In the genomic region with DNA sequence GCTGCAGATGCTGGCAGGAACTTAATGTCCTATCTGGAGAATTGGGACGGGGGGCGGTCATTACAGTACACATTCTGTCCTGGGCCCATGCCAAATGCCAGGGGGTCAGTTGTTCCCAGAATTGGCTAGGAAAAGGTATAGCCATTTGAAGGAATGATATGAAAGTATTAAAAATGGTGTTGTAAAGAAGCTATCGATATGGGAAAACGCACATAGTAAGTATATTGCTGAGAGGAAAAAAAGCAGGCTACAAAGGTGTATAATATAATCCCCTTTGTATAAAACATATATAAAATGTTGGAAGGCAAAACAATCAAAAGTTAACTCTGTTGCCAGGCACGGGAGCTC, we compare ENCODE assay signal across 7 cellular contexts. TPM values are rescaled to one million over a fixed set of nuclear protein-coding genes. Genes with fewer than 3 reads are reported as not detected.
DNase-seq lines count a peak whose midpoint lies in the region; ATAC-seq and TF ChIP-seq lines count a peak whose summit lies in the region.

No MANE protein-coding gene starts in this region.

- ATAC-seq in activated B cell treated with CpG ODN at 0.5 μM for 24 hours (ENCODE audit: low read depth) = no peak
- no peak for ATAC-seq in stimulated activated effector memory CD8-positive, alpha-beta T cell treated with anti-CD3 and anti-CD28 coated beads, Interleukin-12 subunit alpha, Interleukin-12 subunit beta, amount 100 ng/mL, for 72 hours
- ATAC-seq in GM21529 (IDR thresholded peaks at IDR 0.05; ENCODE audit: unreplicated experiment) = no peak
- no peak for ATAC-seq in GM21381 (IDR thresholded peaks at IDR 0.05; ENCODE audit: unreplicated experiment)

- peaks cover 7% of the 10 kb centered on the region for H3K4me1 ChIP-seq in iPS-15b (ENCODE audit: control insufficient read depth, insufficient read depth, low read length)

- peaks cover 47% of the 10 kb centered on the region for H3K4me1 Mint-ChIP-seq in activated B cell treated with CpG ODN at 0.5 μM for 24 hours
- H3K4me1 Mint-ChIP-seq in stimulated activated effector memory CD8-positive, alpha-beta T cell treated with anti-CD3 and anti-CD28 coated beads, Interleukin-12 subunit alpha, Interleukin-12 subunit beta, amount 100 ng/mL, for 72 hours = peaks cover 45% of the 10 kb centered on the region

- H3K36me3 Mint-ChIP-seq in activated B cell treated with CpG ODN at 0.5 μM for 24 hours (ENCODE audit: low read depth) = peaks cover 13% of the 10 kb centered on the region
- peaks cover 31% of the 10 kb centered on the region for H3K36me3 Mint-ChIP-seq in stimulated activated effector memory CD8-positive, alpha-beta T cell treated with anti-CD3 and anti-CD28 coated beads, Interleukin-12 subunit alpha, Interleukin-12 subunit beta, amount 100 ng/mL, for 72 hours

- H3K27ac Mint-ChIP-seq in activated B cell treated with CpG ODN at 0.5 μM for 24 hours = no peak overlapping the region
- H3K27ac Mint-ChIP-seq in stimulated activated effector memory CD8-positive, alpha-beta T cell treated with anti-CD3 and anti-CD28 coated beads, Interleukin-12 subunit alpha, Interleukin-12 subunit beta, amount 100 ng/mL, for 72 hours = peak overlapping the region; percentile 100

- H3K27me3 Mint-ChIP-seq in activated B cell treated with CpG ODN at 0.5 μM for 24 hours = no peaks in the 10 kb centered on the region

- peak overlapping the region; percentile 71 for H3K4me3 ChIP-seq in HFF-Myc (replicated peaks; ENCODE audit: low read depth, low read length)
- H3K4me3 ChIP-seq in iPS-15b (ENCODE audit: low read depth, low read length) = peak overlapping the region; percentile 92

- H3K4me3 Mint-ChIP-seq in activated B cell treated with CpG ODN at 0.5 μM for 24 hours = peak overlapping the region; percentile 83
- H3K4me3 Mint-ChIP-seq in stimulated activated effector memory CD8-positive, alpha-beta T cell treated with anti-CD3 and anti-CD28 coated beads, Interleukin-12 subunit alpha, Interleukin-12 subunit beta, amount 100 ng/mL, for 72 hours = peak overlapping the region; percentile 89

- peaks cover 21% of the 10 kb centered on the region for H3K36me3 ChIP-seq in iPS-15b (ENCODE audit: control insufficient read depth, insufficient read depth, low read length)

- H3K9me3 Mint-ChIP-seq in activated B cell treated with CpG ODN at 0.5 μM for 24 hours = no peaks in the 10 kb centered on the region
- H3K9me3 Mint-ChIP-seq in stimulated activated effector memory CD8-positive, alpha-beta T cell treated with anti-CD3 and anti-CD28 coated beads, Interleukin-12 subunit alpha, Interleukin-12 subunit beta, amount 100 ng/mL, for 72 hours = no peaks in the 10 kb centered on the region

- no peaks in the 10 kb centered on the region for H3K9me3 ChIP-seq in iPS-15b (ENCODE audit: control insufficient read depth, insufficient read depth, low read length)

- POLR2A ChIA-PET in activated B cell treated with CpG ODN at 0.5 μM for 24 hours (lab: Charles Lee) = interaction anchor here (1.1 to 4.2 kb wide), 8 partner anchors 9 to 66 kb away, joined by 4 to 16 read pairs (median 8); a partner anchor contains a TSS

- H3K27me3 ChIP-seq in iPS-15b (ENCODE audit: control insufficient read depth, insufficient read depth, low read length) = no peaks in the 10 kb centered on the region

- intact Hi-C loops in activated B cell treated with CpG ODN at 0.5 μM for 24 hours (cut with micrococcal nuclease) = loop anchor here (1.0 kb wide), 2 partner anchors 8 to 25 kb away; no protein-coding TSS in a partner anchor

- CTCF ChIA-PET in activated B cell treated with CpG ODN at 0.5 μM for 24 hours (lab: Charles Lee) = interaction anchor here (0.8 to 12.0 kb wide), 4 partner anchors 25 to 75 kb away, joined by 3 to 127 read pairs (median 18); a partner anchor contains a TSS

- TF ChIP-seq CTCF in HFF-Myc (IDR thresholded peaks at IDR 0.05; ENCODE audit: low read depth, low read length, missing control alignments) = no peak
- no peak for TF ChIP-seq CTCF in activated B cell treated with CpG ODN at 0.5 μM for 24 hours (IDR thresholded peaks at IDR 0.05)

- H3K9ac ChIP-seq in iPS-15b (ENCODE audit: low read depth, low read length) = no peak overlapping the region

- DNase-seq in HFF-Myc (ENCODE audit: extremely low read depth, low read depth) = no peak
- no peak for DNase-seq in activated B cell treated with CpG ODN at 0.5 μM for 24 hours
- no peak for DNase-seq in stimulated activated effector memory CD8-positive, alpha-beta T cell treated with anti-CD3 and anti-CD28 coated beads, Interleukin-12 subunit alpha, Interleukin-12 subunit beta, amount 100 ng/mL, for 72 hours (ENCODE audit: low spot score in 2 of 2)
- DNase-seq in GM03348 (ENCODE audit: low spot score) = no peak

RNA-seq across cellular contexts. Expression of a gene that starts 0.5 kb away (rescaled TPM):
- total RNA-seq in activated B cell treated with CpG ODN at 0.5 μM for 24 hours = 0.59 and 0.89 TPM in 2 replicates

RNA-seq across cellular contexts. Expression of a gene that starts 7.4 kb away (rescaled TPM):
- total RNA-seq in activated B cell treated with CpG ODN at 0.5 μM for 24 hours = 32.5 and 34.5 TPM in 2 replicates

RNA-seq across cellular contexts. Expression of a gene that starts 7.6 kb away (rescaled TPM):
- total RNA-seq in activated B cell treated with CpG ODN at 0.5 μM for 24 hours = 8,247 and 9,516 TPM in 2 replicates

RNA-seq across cellular contexts. Expression of a gene that starts 8.3 kb away (rescaled TPM):
- 0.86 TPM in 1 of 2 replicates, not detected in the other for total RNA-seq in activated B cell treated with CpG ODN at 0.5 μM for 24 hours

RNA-seq across cellular contexts. Expression of a gene that starts 14.7 kb away (rescaled TPM):
- total RNA-seq in activated B cell treated with CpG ODN at 0.5 μM for 24 hours = 27.5 and 28.0 TPM in 2 replicates
